In the genomic region with DNA sequence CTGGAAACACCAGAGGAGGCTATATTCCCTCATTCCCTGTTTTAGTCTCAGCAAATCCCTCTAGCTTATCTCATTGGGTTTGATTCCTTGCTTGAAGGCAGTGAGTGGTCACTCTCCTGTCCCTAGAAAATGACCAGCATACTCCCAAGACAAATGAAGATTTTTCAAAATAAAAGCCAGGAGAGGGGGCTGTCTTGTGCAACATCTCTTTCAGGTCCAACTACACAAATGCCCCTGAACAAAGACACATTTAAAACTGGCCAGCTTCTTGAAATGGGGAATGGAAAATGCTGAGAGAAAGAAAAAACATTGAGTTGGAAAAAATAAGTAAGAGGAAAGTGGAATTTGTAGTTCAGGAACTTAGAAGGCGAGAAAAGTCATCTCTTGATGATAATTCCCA, we compare ENCODE assay signal across 35 cellular contexts. TPM values are rescaled to one million over a fixed set of nuclear protein-coding genes. Genes with fewer than 3 reads are reported as not detected.
DNase-seq lines count a peak whose midpoint lies in the region; ATAC-seq, FAIRE-seq and TF ChIP-seq lines count a peak whose summit lies in the region.
"Had no signal": no experiment of that assay in that cellular context is flagged by ENCODE, and none has a peak within 500 bp of the region (broad histone marks: within the 10 kb centered on the region; RNA-seq: fewer than 3 reads in every experiment).

No MANE protein-coding gene starts in this region.

- POLR2A ChIA-PET in HepG2 (lab: Yijun Ruan, JAX) (interaction anchor here (1.0 to 2.7 kb wide), 6 partner anchors 10 to 275 kb away, joined by 3 to 26 read pairs (median 8); a partner anchor contains a TSS), K562 (lab: Yijun Ruan, JAX) (interaction anchor here (0.7 to 1.4 kb wide), 2 partner anchors 15 to 272 kb away, joined by 3 to 4 read pairs; no protein-coding TSS in a partner anchor)

- H3K4me3 Mint-ChIP-seq in GM23338, result no peak overlapping the region
- H3K4me3 Mint-ChIP-seq: B cell; CD14-positive monocyte; CD4-positive, alpha-beta T cell; CD4-positive, CD25-positive, alpha-beta regulatory T cell; CD8-positive, alpha-beta T cell had no signal

- H3K9me3 Mint-ChIP-seq in GM23338, result no peaks in the 10 kb centered on the region; the same call in none of the 3 replicates
- H3K9me3 Mint-ChIP-seq: CD4-positive, alpha-beta T cell; CD8-positive, alpha-beta T cell had no signal

- TF ChIP-seq RAD21 in HepG2 (CRISPR knock-in tag; IDR thresholded peaks at IDR 0.05) (no peak), K562 (CRISPR knock-in tag; conservative IDR thresholded peaks at IDR 0.05 in 1 of 2, IDR thresholded peaks at IDR 0.05 in 1 of 2) (no peak)

- H3K27me3 Mint-ChIP-seq in GM23338 (ENCODE audit: insufficient read depth, low read depth, poor library complexity), result peaks cover 3% of the 10 kb centered on the region

- no peak overlapping the region for H3K4me3 ChIP-seq in HepG2 (replicated peaks in 1 of 3; ENCODE audit: insufficient read depth in 1 of 3, low read depth in 2 of 3, low read length in 3 of 3)
- H3K4me3 ChIP-seq in right lobe of liver, result no peak overlapping the region
- H3K4me3 ChIP-seq in GM23338, result no peak overlapping the region
- H3K4me3 ChIP-seq in K562, result no peak overlapping the region
- H3K4me3 ChIP-seq in heart right ventricle, result no peak overlapping the region
- H3K4me3 ChIP-seq: A549; BLaER1; BLaER1 treated with 17β-estradiol and CSF1 and Interleukin-3, amounts not matched to agents 10 nM and 100 nM had no signal

- no peaks in the 10 kb centered on the region for H3K4me1 Mint-ChIP-seq in GM23338
- H3K4me1 Mint-ChIP-seq: B cell; CD14-positive monocyte; CD4-positive, alpha-beta memory T cell; CD8-positive, alpha-beta memory T cell had no signal

- no peak for ATAC-seq in HepG2
- no peak for ATAC-seq in right lobe of liver
- no peak for ATAC-seq in GM23338
- no peak for ATAC-seq in K562
- no peak for ATAC-seq in heart right ventricle
- ATAC-seq: A549; CD8-positive, alpha-beta T cell had no signal

- 95% methylated on average over 1 of the region's 1 CpG for whole genome bisulfite sequencing in HepG2 (ENCODE audit: low lambda C conversion rate)
- WGBS in right lobe of liver (ENCODE audit: insufficient coverage, low coverage, low lambda C conversion rate, missing lambda C conversion rate), result 75% methylated on average over 1 of the region's 1 CpG
- WGBS in K562 (ENCODE audit: insufficient coverage, low coverage, missing lambda C conversion rate), result 0% methylated on average over 1 of the region's 1 CpG
- 67 to 77% methylated on average over 1 of the region's 1 CpG for WGBS in heart right ventricle, 2 donors

- no peaks in the 10 kb centered on the region for H3K9me1 ChIP-seq in K562 (ENCODE audit: control insufficient read depth, insufficient read depth, low read length)

- H3K36me3 ChIP-seq in HepG2 (replicated peaks in 1 of 2; ENCODE audit: control insufficient read depth in 1 of 2, insufficient read depth in 2 of 2, low read length in 2 of 2) (no peaks in the 10 kb centered on the region), right lobe of liver (no peaks in the 10 kb centered on the region), GM23338 (ENCODE audit: insufficient read depth) (no peaks in the 10 kb centered on the region), K562 (ENCODE audit: control insufficient read depth, insufficient read depth, low read length) (no peaks in the 10 kb centered on the region), heart right ventricle (no peaks in the 10 kb centered on the region)
- H3K36me3 ChIP-seq: BE2C; BLaER1; BLaER1 treated with 17β-estradiol and CSF1 and Interleukin-3, amounts not matched to agents 10 nM and 100 nM had no signal

- BruUV-seq in HepG2 (replicated peaks; lab: Mats Ljungman, UMichigan), result no TSS peak
- BruUV-seq in K562 (replicated peaks; lab: Mats Ljungman, UMichigan), result no TSS peak

- peaks cover 69% of the 10 kb centered on the region for H3K4me1 ChIP-seq in HepG2 (ENCODE audit: insufficient read depth, low read length)
- peaks cover 0 to 37% (median 11%) of the 10 kb centered on the region in 4 donors for H3K4me1 ChIP-seq in right lobe of liver
- H3K4me1 ChIP-seq in GM23338 (ENCODE audit: insufficient read depth), result no peaks in the 10 kb centered on the region
- no peaks in the 10 kb centered on the region for H3K4me1 ChIP-seq in K562 (replicated peaks in 1 of 2; ENCODE audit: control insufficient read depth in 2 of 2, insufficient read depth in 2 of 2, low read length in 2 of 2)
- no peaks in the 10 kb centered on the region for H3K4me1 ChIP-seq in heart right ventricle
- H3K4me1 ChIP-seq: BLaER1; BLaER1 treated with 17β-estradiol and CSF1 and Interleukin-3, amounts not matched to agents 10 nM and 100 nM had no signal

- no peaks in the 10 kb centered on the region for H4K20me1 ChIP-seq in HepG2 (ENCODE audit: insufficient read depth, low read length)
- no peaks in the 10 kb centered on the region for H4K20me1 ChIP-seq in GM23338 (replicated peaks; ENCODE audit: insufficient read depth)
- no peaks in the 10 kb centered on the region for H4K20me1 ChIP-seq in K562 (replicated peaks; ENCODE audit: control insufficient read depth, insufficient read depth, low read length)
- H4K20me1 ChIP-seq: BLaER1; BLaER1 treated with 17β-estradiol and CSF1 and Interleukin-3, amounts not matched to agents 10 nM and 100 nM had no signal

- H3K9me2 ChIP-seq in GM23338 (ENCODE audit: insufficient read depth), result no peaks in the 10 kb centered on the region

- no peak for FAIRE-seq in HepG2 (lab: Jason Lieb, UNC)
- no peak for FAIRE-seq in K562 (lab: Jason Lieb, UNC)
- FAIRE-seq: A204.1, A549, D721Med had no signal

- no peak overlapping the region for H3K9ac ChIP-seq in HepG2 (ENCODE audit: insufficient read depth, low read depth, low read length)
- H3K9ac ChIP-seq in K562 (ENCODE audit: insufficient read depth in 1 of 2, low read depth in 2 of 2, low read length in 2 of 2), result no peak overlapping the region
- H3K9ac ChIP-seq: BLaER1; BLaER1 treated with 17β-estradiol and CSF1 and Interleukin-3, amounts not matched to agents 10 nM and 100 nM had no signal

- H3K4me2 ChIP-seq in HepG2 (ENCODE audit: low read depth, low read length) (no peak overlapping the region), GM23338 (no peak overlapping the region), K562 (ENCODE audit: insufficient read depth, low read length) (no peak overlapping the region)
- H3K4me2 ChIP-seq: BLaER1; BLaER1 treated with 17β-estradiol and CSF1 and Interleukin-3, amounts not matched to agents 10 nM and 100 nM had no signal

- no peaks in the 10 kb centered on the region for H3F3A ChIP-seq in GM23338 (replicated peaks; ENCODE audit: low read depth)

- no peak for DNase-seq in HepG2 (ENCODE audit: low spot score)
- DNase-seq in right lobe of liver, result no peak
- DNase-seq in GM23338 (ENCODE audit: low spot score), result no peak
- DNase-seq in K562 (ENCODE audit: extremely low read depth in 1 of 4, low spot score in 3 of 4), result no peak
- DNase-seq in heart right ventricle, result no peak
- no peak for DNase-seq in NOMO-1 (lab: John Stamatoyannopoulos, UW; ENCODE audit: unreplicated experiment in 2 of 2)
- DNase-seq: 8988T; ACHN; AML-193; BE2C; C1 segment of cervical spinal cord; Caco-2; Calu3; CD4-positive, alpha-beta memory T cell; CD4-positive, alpha-beta T cell; CD4-positive, CD25-positive, alpha-beta regulatory T cell; CD8-positive, alpha-beta memory T cell; CD8-positive, alpha-beta T cell; COR-L47; DMS 273 treated with DMSO at 0.1 percent for 48 hours; DMS153; DMS53; DMS79; DMS79 treated with DMSO at 0.1 percent for 48 hours; DND-41; EL had no signal

- peaks cover 9% of the 10 kb centered on the region for H3K9me3 ChIP-seq in HepG2 (ENCODE audit: low read length)
- H3K9me3 ChIP-seq in right lobe of liver, result peaks cover 0 to 4% (median 0%) of the 10 kb centered on the region in 4 donors
- no peaks in the 10 kb centered on the region for H3K9me3 ChIP-seq in K562 (replicated peaks; ENCODE audit: control insufficient read depth, insufficient read depth, low read depth, low read length)
- H3K9me3 ChIP-seq in heart right ventricle, result peaks cover 0 to 6% (median 0%) of the 10 kb centered on the region in 11 donors
- H3K9me3 ChIP-seq: BE2C had no signal

- H2AFZ ChIP-seq in HepG2 (ENCODE audit: low read length), result no peak overlapping the region
- peak overlapping the region; percentile 80 for H2AFZ ChIP-seq in GM23338
- H2AFZ ChIP-seq in K562 (ENCODE audit: low read depth, low read length), result no peak overlapping the region

- H3K27ac ChIP-seq in HepG2 (ENCODE audit: extremely low read length, insufficient read depth, low read length), result no peak overlapping the region
- peak overlapping the region in 1 of 3 donors; percentile 84 for H3K27ac ChIP-seq in right lobe of liver
- H3K27ac ChIP-seq in GM23338 (ENCODE audit: low read depth), result no peak overlapping the region
- H3K27ac ChIP-seq in K562 (ENCODE audit: extremely low read depth, low read depth, low read length), result no peak overlapping the region
- no peak overlapping the region for H3K27ac ChIP-seq in heart right ventricle
- H3K27ac ChIP-seq: 22Rv1; A549; BLaER1; BLaER1 treated with 17β-estradiol and CSF1 and Interleukin-3, amounts not matched to agents 10 nM and 100 nM; C4-2B had no signal

- in situ Hi-C loops in HepG2 (cut with HindIII; ENCODE audit: extremely low pct_ligation_motif_present, low pct_unique_long_range_greater_than_20kb), result loop anchor here (5.0 kb wide), 2 partner anchors 148 to 243 kb away; a partner anchor contains a TSS
- in situ Hi-C loops in K562 (cut with MboI), result loop anchor here (5.0 to 10.0 kb wide), 2 partner anchors 238 to 1011 kb away; no protein-coding TSS in a partner anchor

- TF ChIP-seq EP300 in HepG2 (IDR thresholded peaks at IDR 0.05; ENCODE audit: low read depth in 2 of 2, low read length in 2 of 2), result no peak
- no peak for TF ChIP-seq EP300 in HepG2 (CRISPR knock-in tag; IDR thresholded peaks at IDR 0.05; ENCODE audit: borderline replicate concordance)
- no peak for TF ChIP-seq EP300 in K562 (IDR thresholded peaks at IDR 0.05; ENCODE audit: low read length)

- peaks cover under 1% of the 10 kb centered on the region; the same call in 2 of the 3 replicates for H3K36me3 Mint-ChIP-seq in GM23338 (ENCODE audit: low read depth)
- H3K36me3 Mint-ChIP-seq: CD14-positive monocyte; CD4-positive, alpha-beta memory T cell; CD4-positive, CD25-positive, alpha-beta regulatory T cell; CD8-positive, alpha-beta memory T cell; CD8-positive, alpha-beta T cell had no signal

- no peak overlapping the region for H3K27ac Mint-ChIP-seq in GM23338
- H3K27ac Mint-ChIP-seq: B cell; CD14-positive monocyte; CD4-positive, alpha-beta memory T cell; CD4-positive, alpha-beta T cell; CD4-positive, CD25-positive, alpha-beta regulatory T cell; CD8-positive, alpha-beta memory T cell; CD8-positive, alpha-beta T cell had no signal

- no peaks in the 10 kb centered on the region for H3K27me3 ChIP-seq in HepG2 (ENCODE audit: control insufficient read depth in 1 of 2, insufficient read depth in 2 of 2, low read length in 2 of 2)
- H3K27me3 ChIP-seq in right lobe of liver, result no peaks in the 10 kb centered on the region
- no peaks in the 10 kb centered on the region for H3K27me3 ChIP-seq in GM23338 (ENCODE audit: insufficient read depth)
- no peaks in the 10 kb centered on the region for H3K27me3 ChIP-seq in K562 (ENCODE audit: control insufficient read depth in 2 of 2, insufficient read depth in 2 of 2, low read length in 2 of 2)
- H3K27me3 ChIP-seq in heart right ventricle, result peaks cover 0 to 12% (median under 1%) of the 10 kb centered on the region in 7 donors
- H3K27me3 ChIP-seq: BE2C; BLaER1; BLaER1 treated with 17β-estradiol and CSF1 and Interleukin-3, amounts not matched to agents 10 nM and 100 nM had no signal

- TF ChIP-seq POLR2A in HepG2 (IDR thresholded peaks at IDR 0.05; ENCODE audit: insufficient read depth in 1 of 2, low read depth in 2 of 2, low read length in 2 of 2), result no peak
- no peak for TF ChIP-seq POLR2A in right lobe of liver (IDR thresholded peaks at IDR 0.05)
- no peak for TF ChIP-seq POLR2A in K562 (conservative IDR thresholded peaks at IDR 0.05)

- H3K79me2 ChIP-seq in HepG2 (ENCODE audit: insufficient read depth, low read length) (no peaks in the 10 kb centered on the region), GM23338 (replicated peaks; ENCODE audit: insufficient read depth) (no peaks in the 10 kb centered on the region), K562 (ENCODE audit: control insufficient read depth, insufficient read depth, low read length) (no peaks in the 10 kb centered on the region)

- CTCF ChIA-PET in HepG2 (lab: Yijun Ruan, JAX; ENCODE audit: low intra/inter-chr PET ratio, low total read pairs), result no interaction called here
- CTCF ChIA-PET in K562 (lab: Yijun Ruan, JAX; ENCODE audit: low intra/inter-chr PET ratio), result interaction anchor here (0.8 kb wide), 1 partner anchor 243 kb away, joined by 3 read pairs; no protein-coding TSS in a partner anchor

- no peak for TF ChIP-seq CTCF in HepG2 (CRISPR knock-in tag; IDR thresholded peaks at IDR 0.05)
- TF ChIP-seq CTCF in right lobe of liver (IDR thresholded peaks at IDR 0.05), result no peak
- no peak for TF ChIP-seq CTCF in GM23338 (conservative IDR thresholded peaks at IDR 0.05; ENCODE audit: low read depth in 2 of 2)
- TF ChIP-seq CTCF in K562 (IDR thresholded peaks at IDR 0.05 in 2 of 3, conservative IDR thresholded peaks at IDR 0.05 in 1 of 3; ENCODE audit: insufficient read depth in 2 of 3, low read depth in 1 of 3, low read length in 3 of 3), result no peak
- TF ChIP-seq CTCF in heart right ventricle (IDR thresholded peaks at IDR 0.05), result no peak

- intact Hi-C loops in HepG2 (cut with micrococcal nuclease; ENCODE audit: unreplicated experiment) (loop anchor here (5.0 kb wide), 3 partner anchors 148 to 1013 kb away; a partner anchor contains a TSS), right lobe of liver (cut with DNase I) (loop anchor here in 1 of 2 donors (10.0 kb wide), 1 partner anchor 151 kb away; a partner anchor contains a TSS), K562 (cut with micrococcal nuclease) (loop anchor here (5.0 kb wide), 1 partner anchor 148 kb away; a partner anchor contains a TSS), heart right ventricle (cut with DNase I) (loop anchor here in 8 of 10 donors (5.0 to 10.0 kb wide), 7 partner anchors 141 to 1011 kb away; a partner anchor contains a TSS)

RNA-seq across cellular contexts. Expression of a gene that starts 49.3 kb away (rescaled TPM):
- total RNA-seq in HepG2 (2016; rRNA removed; fragmentation: Illumina TruSeq; extraction: Trizol), result 84.8 and 110 TPM in 2 replicates
- total RNA-seq in HepG2 (2016; cell fraction: cytosol; rRNA removed; fragmentation: Illumina TruSeq; extraction: Trizol; ENCODE audit: low read depth), result 657 and 772 TPM in 2 replicates
- 82.4 and 105 TPM in 2 replicates for total RNA-seq in HepG2 (2016; cell fraction: insoluble cytoplasmic fraction; rRNA removed; fragmentation: Illumina TruSeq; extraction: Trizol)
- 249 and 285 TPM in 2 replicates for total RNA-seq in HepG2 (2016; cell fraction: membrane; rRNA removed; fragmentation: Illumina TruSeq; extraction: Trizol)
- total RNA-seq in HepG2 (2016; cell fraction: nucleus; rRNA removed; fragmentation: Illumina TruSeq; extraction: Trizol), result 76.1 and 83.8 TPM in 2 replicates
- polyA plus RNA-seq in HepG2 (2011; rRNA removed), result 18.8 and 21.1 TPM in 2 replicates
- 9.6 and 15.9 TPM in 2 replicates for polyA plus RNA-seq in HepG2 (2011; cell fraction: cytosol; rRNA removed)
- 19.5 and 21.4 TPM in 2 replicates for polyA plus RNA-seq in HepG2 (2011; cell fraction: nucleus; rRNA removed)
- polyA plus RNA-seq in HepG2 (2012), result 23.9 and 38.1 TPM in 2 replicates
- 0.95 and 1.1 TPM in 2 replicates for polyA plus RNA-seq in HepG2 (2016; cell fraction: cytosol; fragmentation: Illumina TruSeq; extraction: Trizol; ENCODE audit: low read depth)
- 25.7 and 29.8 TPM in 2 replicates for polyA plus RNA-seq in HepG2 (2016; cell fraction: insoluble cytoplasmic fraction; fragmentation: Illumina TruSeq; extraction: Trizol; ENCODE audit: low read depth)
- polyA plus RNA-seq in HepG2 (2016; cell fraction: membrane; fragmentation: Illumina TruSeq; extraction: Trizol; ENCODE audit: low read depth), result 4.1 and 4.5 TPM in 2 replicates
- 48.9 and 51.5 TPM in 2 replicates for polyA plus RNA-seq in HepG2 (2016; cell fraction: nucleus; fragmentation: Illumina TruSeq; extraction: Trizol; ENCODE audit: insufficient read depth, low read depth)
- polyA minus RNA-seq in HepG2 (2011; rRNA and poly(A)+ RNA removed; ENCODE audit: low replicate concordance), result 30.7 TPM in 1 of 2 replicates, not detected in the other
- 38.6 and 46.9 TPM in 2 replicates for polyA minus RNA-seq in HepG2 (2011; cell fraction: cytosol; rRNA and poly(A)+ RNA removed)
- polyA minus RNA-seq in HepG2 (2011; cell fraction: nucleus; rRNA and poly(A)+ RNA removed), result 108 and 113 TPM in 2 replicates
- 1 to 10 TPM; 1.2 to 7.5 (median 4.1) TPM for total RNA-seq in right lobe of liver
- total RNA-seq in GM23338 (2014; rRNA removed; shearing (Covaris generic)), result 78.7 and 97.7 TPM in 2 replicates
- polyA plus RNA-seq in GM23338 (2016; fragmentation: Nextera tagmentation; extraction: Ambion mirVana), result 12.2 and 16.9 TPM in 2 replicates
- not detected in 2 replicates for total RNA-seq in K562 (2011; cell fraction: chromatin; rRNA removed; ENCODE audit: low replicate concordance)
- not detected in 2 replicates for total RNA-seq in K562 (2011; cell fraction: nucleolus; rRNA removed)
- not detected in 2 replicates for total RNA-seq in K562 (2011; cell fraction: nucleoplasm; rRNA removed)
- not detected in 2 replicates for total RNA-seq in K562 (2014; rRNA removed)
- not detected in 2 replicates for total RNA-seq in K562 (2014; rRNA removed; fragmentation: Illumina TruSeq; extraction: Trizol)
- total RNA-seq in K562 (2015; rRNA removed; fragmentation: Illumina TruSeq; extraction: Trizol), result not detected in 2 replicates
- 0.04 and 0.07 TPM in 2 replicates for total RNA-seq in K562 (2021)
- not detected in 2 replicates for polyA plus RNA-seq in K562 (2011; rRNA removed)
- not detected in 2 replicates for polyA plus RNA-seq in K562 (2011; cell fraction: cytosol; rRNA removed)
- not detected in 2 replicates for polyA plus RNA-seq in K562 (2011; cell fraction: nucleus; rRNA removed)
- 0.01 TPM in 1 of 2 replicates, not detected in the other for polyA plus RNA-seq in K562 (2012)
- not detected in 2 replicates for polyA plus RNA-seq in K562 (2014; fragmentation: Illumina TruSeq; extraction: Trizol)
- polyA plus RNA-seq in K562 (2014; fragmentation: Nextera tagmentation; extraction: Ambion mirVana), result under 1 TPM in 1 of 2 experiments, not detected in 1; 0.01 TPM
- not detected in 2 replicates for polyA plus RNA-seq in K562 (2014; rRNA removed)
- polyA minus RNA-seq in K562 (2011; rRNA and poly(A)+ RNA removed), result not detected in 2 replicates
- polyA minus RNA-seq in K562 (2011; cell fraction: cytosol; rRNA and poly(A)+ RNA removed), result not detected in 2 replicates
- not detected in 2 replicates for polyA minus RNA-seq in K562 (2011; cell fraction: nucleus; rRNA and poly(A)+ RNA removed)
- total RNA-seq in heart right ventricle, result 10 to 100 TPM in 2 of 10 donors, 1 to 10 TPM in 8; 2.3 to 10.6 (median 4.8) TPM
- polyA plus RNA-seq in heart right ventricle, result 1 to 10 TPM in 1 of 2 donors, under 1 TPM in 1; 0.25 to 1.2 TPM
- polyA plus RNA-seq: CD14-positive monocyte had no signal
